19 cellular contexts compared by ENCODE assay signal in genomic region chr9:135506327-135507103, GRCh38. TPM values are rescaled to one million over a fixed set of nuclear protein-coding genes. Genes with fewer than 3 reads are reported as not detected.
A peak's percentile ranks its signal among the peaks of the same experiment; 100 is the strongest.
DNase-seq lines count a peak whose midpoint lies in the region; ATAC-seq, FAIRE-seq and TF ChIP-seq lines count a peak whose summit lies in the region.
"Had no signal": no experiment of that assay in that cellular context is flagged by ENCODE, and none has a peak within 500 bp of the region (broad histone marks: within the 10 kb centered on the region; RNA-seq: fewer than 3 reads in every experiment).

No MANE protein-coding gene starts in this region.

- no peak for TF ChIP-seq EP300 in H1 (IDR thresholded peaks at IDR 0.05; ENCODE audit: borderline replicate concordance in 1 of 2, low read depth in 2 of 2, low read length in 2 of 2)

- H3K9me3 ChIP-seq in PC-3 (ENCODE audit: low read length) (no peaks in the 10 kb centered on the region), H1 (ENCODE audit: insufficient read depth in 2 of 2, low read depth in 1 of 2, low read length in 1 of 2) (no peaks in the 10 kb centered on the region)
- H3K9me3 ChIP-seq: transverse colon had no signal

- peak overlapping the region; percentile 23 for H4K8ac ChIP-seq in H1 (ENCODE audit: extremely low read depth, insufficient read depth, low read length)

- H3K14ac ChIP-seq in H1 (ENCODE audit: insufficient read length), result no peak overlapping the region

- no peak overlapping the region for H3K56ac ChIP-seq in H1 (replicated peaks; ENCODE audit: insufficient read length, low read depth, low read length)

- no peak overlapping the region for H3K4me3 ChIP-seq in PC-3 (ENCODE audit: low read length)
- H3K4me3 ChIP-seq in H1 (ENCODE audit: extremely low read depth in 1 of 4, insufficient read depth in 2 of 4, low read depth in 3 of 4, low read length in 4 of 4), result no peak overlapping the region
- H3K4me3 ChIP-seq: heart right ventricle, transverse colon had no signal

- H4K91ac ChIP-seq in H1 (replicated peaks; ENCODE audit: insufficient read length, low read length), result no peak overlapping the region

- H3K4me1 ChIP-seq in PC-3 (ENCODE audit: insufficient read depth, low read length), result peaks cover 9% of the 10 kb centered on the region
- peaks cover 0 to 11% (median 3%) of the 10 kb centered on the region in 4 experiments; a peak in 5 of 7 replicates for H3K4me1 ChIP-seq in H1 (replicated peaks in 1 of 4; ENCODE audit: control insufficient read depth in 3 of 4, insufficient read depth in 4 of 4, low read length in 3 of 4)

- H3K79me2 ChIP-seq in PC-3 (ENCODE audit: low read length) (peaks cover 12% of the 10 kb centered on the region), H1 (ENCODE audit: control insufficient read depth in 1 of 2, insufficient read depth in 2 of 2, low read length in 2 of 2) (peaks cover 0 to 8% of the 10 kb centered on the region in 2 experiments; a peak in 2 of 4 replicates)

- H2AFZ ChIP-seq in PC-3 (ENCODE audit: low read length), result no peak overlapping the region
- no peak overlapping the region for H2AFZ ChIP-seq in H1 (ENCODE audit: low read length)

- no peak overlapping the region for H3K4ac ChIP-seq in H1 (replicated peaks; ENCODE audit: insufficient read length, low read depth, low read length)

- intact Hi-C loops in PC-3 (cut with micrococcal nuclease), result no loop called here

- no peak overlapping the region for H2BK15ac ChIP-seq in H1 (ENCODE audit: low read length)

- no peak overlapping the region for H3K18ac ChIP-seq in H1 (ENCODE audit: extremely low read depth, low read length)

- peaks cover 6% of the 10 kb centered on the region; the same call in 1 of the 2 replicates for H3K36me3 ChIP-seq in PC-3 (ENCODE audit: low read depth, low read length)
- H3K36me3 ChIP-seq in H1 (ENCODE audit: control insufficient read depth in 2 of 4, insufficient read depth in 4 of 4, low read length in 3 of 4), result peaks cover 8 to 30% (median 20%) of the 10 kb centered on the region in 4 experiments; a peak in 7 of 8 replicates

- H3K9ac ChIP-seq in PC-3 (ENCODE audit: low read length), result no peak overlapping the region
- H3K9ac ChIP-seq in H1 (replicated peaks in 1 of 4; ENCODE audit: extremely low read depth in 1 of 4, low read depth in 3 of 4, low read length in 3 of 4), result no peak overlapping the region

- DNase-seq in HCEC 1CT (peak; percentile 12), PC-3 (no peak), H1 (ENCODE audit: low read depth in 1 of 2, low spot score in 2 of 2) (peak in 1 of 2 experiments; percentile 58), nephron progenitor cell (peak; percentile 55), NOMO-1 treated with DMSO at 0.1 percent for 48 hours (lab: John Stamatoyannopoulos, UW; ENCODE audit: unreplicated experiment) (no peak), NCI-H748 treated with DMSO at 0.1 percent for 48 hours (lab: John Stamatoyannopoulos, UW) (no peak), GM12892 (ENCODE audit: insufficient read length) (no peak)
- DNase-seq: activated CD4-positive, alpha-beta T cell treated with anti-CD3 and anti-CD28 coated beads for 36 hours; activated T-cell treated with anti-CD3 and anti-CD28 coated beads for 4 hours; C1 segment of cervical spinal cord; DMS79 treated with DMSO at 0.1 percent for 48 hours; naive B cell; NCI-H2107; stimulated activated CD4-positive, alpha-beta T cell treated with anti-CD3 and anti-CD28 coated beads, Interleukin-2, amount 100 ng/mL, for 48 hours; T-cell; transverse colon had no signal

- 0 out of 2 replicates have a peak, but pooled peaks cover 2% of the 10 kb centered on the region for H3K79me1 ChIP-seq in H1 (ENCODE audit: low read depth, low read length)

- H2AK5ac ChIP-seq in H1 (ENCODE audit: low read depth, low read length), result no peak overlapping the region

- H3K23me2 ChIP-seq in H1 (ENCODE audit: low read depth, low read length), result no peaks in the 10 kb centered on the region; the same call in 1 of the 2 replicates

- H2BK120ac ChIP-seq in H1 (replicated peaks; ENCODE audit: low read depth, low read length), result no peak overlapping the region

- peaks cover 51% of the 10 kb centered on the region for H3K4me1 Mint-ChIP-seq in nephron progenitor cell

- WGBS in H1 (ENCODE audit: extremely low coverage in 1 of 2, insufficient coverage in 1 of 2, insufficient read length in 1 of 2, insufficient replicate concordance in 2 of 2, low coverage in 1 of 2, low lambda C conversion rate in 2 of 2, missing lambda C conversion rate in 1 of 2), 2 experiments, result 92% methylated on average over 8 of the region's 14 CpGs; no CpG with 5 or more reads in 1 of the 2 experiments

- H3K27me3 Mint-ChIP-seq in nephron progenitor cell (ENCODE audit: low read depth, poor library complexity), result peaks cover 3% of the 10 kb centered on the region
- H3K27me3 Mint-ChIP-seq: activated CD4-positive, alpha-beta T cell treated with anti-CD3 and anti-CD28 coated beads for 36 hours had no signal

- H3K27ac Mint-ChIP-seq in nephron progenitor cell, result peak overlapping the region; percentile 39
- H3K27ac Mint-ChIP-seq: activated CD4-positive, alpha-beta T cell treated with anti-CD3 and anti-CD28 coated beads for 36 hours; naive B cell; T-cell had no signal

- H3K36me3 Mint-ChIP-seq in nephron progenitor cell (ENCODE audit: low read depth), result peaks cover 32% of the 10 kb centered on the region

- no peaks in the 10 kb centered on the region for H3K27me3 ChIP-seq in PC-3 (ENCODE audit: low read length)
- H3K27me3 ChIP-seq in H1 (replicated peaks in 1 of 4; ENCODE audit: control insufficient read depth in 3 of 4, extremely low read depth in 1 of 4, insufficient read depth in 3 of 4, low read length in 3 of 4), result no peaks in the 10 kb centered on the region
- H3K27me3 ChIP-seq: heart right ventricle, transverse colon had no signal

- H3F3A ChIP-seq in PC-3 (ENCODE audit: low read length, unreplicated experiment), result no peaks in the 10 kb centered on the region

- 0 out of 2 replicates have a peak overlapping the region, but pooled peaks have one; percentile 52 for H2BK5ac ChIP-seq in H1 (ENCODE audit: low read depth, low read length)

- no peak overlapping the region for H3K27ac ChIP-seq in PC-3 (ENCODE audit: low read length)
- no peak overlapping the region; the same call in 1 of the 2 replicates for H3K27ac ChIP-seq in H1 (ENCODE audit: low read depth, low read length)
- H3K27ac ChIP-seq: heart right ventricle, transverse colon had no signal

- ATAC-seq in PC-3, result peak; percentile 12; the same call in 1 of the 2 replicates
- no peak for ATAC-seq in GM18511 (IDR thresholded peaks at IDR 0.05; ENCODE audit: unreplicated experiment)
- ATAC-seq: activated CD4-positive, alpha-beta T cell treated with anti-CD3 and anti-CD28 coated beads for 36 hours; T-cell had no signal

- no peak overlapping the region for H3K4me3 Mint-ChIP-seq in nephron progenitor cell
- H3K4me3 Mint-ChIP-seq: activated CD4-positive, alpha-beta T cell treated with anti-CD3 and anti-CD28 coated beads for 36 hours; naive B cell; T-cell had no signal

- H3K9me2 ChIP-seq in PC-3 (replicated peaks; ENCODE audit: low read length), result no peaks in the 10 kb centered on the region

- H2BK20ac ChIP-seq in H1 (ENCODE audit: low read length), result no peak overlapping the region

- H3K9me3 Mint-ChIP-seq in nephron progenitor cell, result peaks cover 29% of the 10 kb centered on the region

- BruUV-seq in PC-3 (replicated peaks; lab: Mats Ljungman, UMichigan), result no TSS peak

- TF ChIP-seq RAD21 in H1 (IDR thresholded peaks at IDR 0.05 in 1 of 2, conservative IDR thresholded peaks at IDR 0.05 in 1 of 2; ENCODE audit: low read depth in 2 of 2, low read length in 2 of 2), result no peak

- FAIRE-seq in H1 (lab: Jason Lieb, UNC), result no peak
- no peak for FAIRE-seq in GM12892 (lab: Jason Lieb, UNC)

- no peak overlapping the region for H3K23ac ChIP-seq in H1 (ENCODE audit: insufficient read length)

- TF ChIP-seq POLR2A in H1 (IDR thresholded peaks at IDR 0.05; ENCODE audit: control extremely low read depth in 1 of 2, low read depth in 2 of 2, low read length in 2 of 2), result no peak
- TF ChIP-seq POLR2A in GM12892 (IDR thresholded peaks at IDR 0.05; ENCODE audit: low read depth, low read length), result no peak

- TF ChIP-seq CTCF in PC-3 (conservative IDR thresholded peaks at IDR 0.05; ENCODE audit: low read depth, low read length) (no peak), H1 (IDR thresholded peaks at IDR 0.05; ENCODE audit: control extremely low read depth in 1 of 3, insufficient read depth in 1 of 3, low read depth in 1 of 3, low read length in 3 of 3) (no peak), nephron progenitor cell (IDR thresholded peaks at IDR 0.05) (no peak)

- CTCF ChIA-PET in PC-3 (lab: Charles Lee) (no interaction called here), H1 (lab: Charles Lee; ENCODE audit: partially characterized antibody) (interaction anchor here (1.2 to 2.2 kb wide), 10 partner anchors 11 to 432 kb away, joined by 3 to 14 read pairs (median 4); no protein-coding TSS in a partner anchor)

- H2BK12ac ChIP-seq in H1 (ENCODE audit: low read depth, low read length), result no peak overlapping the region

- no peak overlapping the region for H4K5ac ChIP-seq in H1 (ENCODE audit: insufficient read length, low read depth, low read length)

- POLR2A ChIA-PET in PC-3 (lab: Charles Lee; ENCODE audit: unreplicated experiment), result no interaction called here
- POLR2A ChIA-PET in H1 (lab: Charles Lee; ENCODE audit: partially characterized antibody), result interaction anchor here (0.6 to 2.8 kb wide), 6 partner anchors 20 to 176 kb away, joined by 3 to 10 read pairs (median 3); no protein-coding TSS in a partner anchor

- no peaks in the 10 kb centered on the region for H4K20me1 ChIP-seq in PC-3 (ENCODE audit: low read length)
- H4K20me1 ChIP-seq in H1 (replicated peaks in 1 of 2; ENCODE audit: control insufficient read depth in 1 of 2, insufficient read depth in 2 of 2, low read length in 2 of 2), result peaks cover 15 to 18% of the 10 kb centered on the region in 2 experiments

- H3K4me2 ChIP-seq in PC-3 (ENCODE audit: low read length) (no peak overlapping the region), H1 (ENCODE audit: insufficient read depth in 1 of 2, low read depth in 2 of 2, low read length in 2 of 2) (no peak overlapping the region)

RNA-seq across cellular contexts. Expression of gene MRPS2, which starts 6.0 kb away (rescaled TPM):
- 62.4 and 73.4 TPM in 2 replicates for total RNA-seq in PC-3 (2014; rRNA removed)
- total RNA-seq in H1 (2021; fragmentation: NEBNext Ultra II Directional; extraction: Animal tissue kit (Norgen Biotek cat#: 25700)), result 78.6 and 78.8 TPM in 2 replicates
- 476 and 530 TPM in 2 replicates for polyA plus RNA-seq in H1 (2011; rRNA removed)
- 259 TPM for polyA plus RNA-seq in H1 (2011; cell fraction: cytosol; rRNA removed)
- 320 TPM for polyA plus RNA-seq in H1 (2011; cell fraction: nucleus; rRNA removed)
- polyA plus RNA-seq in H1 (2012, experiment 1 of 2), result 55.2 to 114 TPM (median 111 TPM) in 4 replicates
- polyA plus RNA-seq in H1 (2012, experiment 2 of 2), result 122 TPM
- 112 TPM for polyA plus RNA-seq in H1 (2013, experiment 1 of 2)
- 119 TPM for polyA plus RNA-seq in H1 (2013, experiment 2 of 2)
- polyA minus RNA-seq in H1 (2011; rRNA and poly(A)+ RNA removed), result 161 and 164 TPM in 2 replicates
- polyA minus RNA-seq in H1 (2011; cell fraction: cytosol; rRNA and poly(A)+ RNA removed), result 116 TPM
- polyA minus RNA-seq in H1 (2011; cell fraction: nucleus; rRNA and poly(A)+ RNA removed), result 86.0 TPM
- polyA plus RNA-seq in GM12892 (2012; ENCODE audit: missing spikeins), result 27.2 TPM

RNA-seq across cellular contexts. Expression of gene LCN1, which starts 14.7 kb away (rescaled TPM):
- not detected in 2 replicates for total RNA-seq in PC-3 (2014; rRNA removed)
- total RNA-seq in H1 (2021; fragmentation: NEBNext Ultra II Directional; extraction: Animal tissue kit (Norgen Biotek cat#: 25700)), result not detected in 2 replicates
- not detected in 2 replicates for polyA plus RNA-seq in H1 (2011; rRNA removed)
- polyA plus RNA-seq in H1 (2011; cell fraction: cytosol; rRNA removed), result not detected
- not detected for polyA plus RNA-seq in H1 (2011; cell fraction: nucleus; rRNA removed)
- 0.24 TPM in 1 of 4 replicates, not detected in the others for polyA plus RNA-seq in H1 (2012, experiment 1 of 2)
- not detected for polyA plus RNA-seq in H1 (2012, experiment 2 of 2)
- polyA plus RNA-seq in H1 (2013, experiment 1 of 2), result 0.20 TPM
- not detected for polyA plus RNA-seq in H1 (2013, experiment 2 of 2)
- polyA minus RNA-seq in H1 (2011; rRNA and poly(A)+ RNA removed), result not detected in 2 replicates
- polyA minus RNA-seq in H1 (2011; cell fraction: cytosol; rRNA and poly(A)+ RNA removed), result not detected
- polyA minus RNA-seq in H1 (2011; cell fraction: nucleus; rRNA and poly(A)+ RNA removed), result not detected
- polyA plus RNA-seq in GM12892 (2012; ENCODE audit: missing spikeins), result not detected
- total RNA-seq: activated CD4-positive, alpha-beta T cell treated with anti-CD3 and anti-CD28 coated beads for 36 hours; cerebellum; T-cell; transverse colon had no signal

RNA-seq across cellular contexts. Expression of gene PPP1R26, which starts 26.9 kb away (rescaled TPM):
- total RNA-seq in PC-3 (2014; rRNA removed), result 22.6 and 30.6 TPM in 2 replicates
- total RNA-seq in H1 (2021; fragmentation: NEBNext Ultra II Directional; extraction: Animal tissue kit (Norgen Biotek cat#: 25700)), result 32.7 and 35.9 TPM in 2 replicates
- polyA plus RNA-seq in H1 (2011; rRNA removed), result 9.8 and 17.4 TPM in 2 replicates
- 18.3 TPM for polyA plus RNA-seq in H1 (2011; cell fraction: cytosol; rRNA removed)
- 33.1 TPM for polyA plus RNA-seq in H1 (2011; cell fraction: nucleus; rRNA removed)
- polyA plus RNA-seq in H1 (2012, experiment 1 of 2), result 15.6 to 25.7 TPM (median 25.0 TPM) in 4 replicates
- 13.2 TPM for polyA plus RNA-seq in H1 (2012, experiment 2 of 2)
- 15.4 TPM for polyA plus RNA-seq in H1 (2013, experiment 1 of 2)
- polyA plus RNA-seq in H1 (2013, experiment 2 of 2), result 14.5 TPM
- 8.9 and 10.6 TPM in 2 replicates for polyA minus RNA-seq in H1 (2011; rRNA and poly(A)+ RNA removed)
- 23.6 TPM for polyA minus RNA-seq in H1 (2011; cell fraction: cytosol; rRNA and poly(A)+ RNA removed)
- 12.8 TPM for polyA minus RNA-seq in H1 (2011; cell fraction: nucleus; rRNA and poly(A)+ RNA removed)
- polyA plus RNA-seq in GM12892 (2012; ENCODE audit: missing spikeins), result not detected

RNA-seq across cellular contexts. Expression of gene OBP2A, which starts 39.4 kb away (rescaled TPM):
- total RNA-seq in PC-3 (2014; rRNA removed), result not detected in 2 replicates
- total RNA-seq in H1 (2021; fragmentation: NEBNext Ultra II Directional; extraction: Animal tissue kit (Norgen Biotek cat#: 25700)), result not detected in 2 replicates
- polyA plus RNA-seq in H1 (2011; rRNA removed), result not detected in 2 replicates
- not detected for polyA plus RNA-seq in H1 (2011; cell fraction: cytosol; rRNA removed)
- not detected for polyA plus RNA-seq in H1 (2011; cell fraction: nucleus; rRNA removed)
- not detected in 4 replicates for polyA plus RNA-seq in H1 (2012, experiment 1 of 2)
- not detected for polyA plus RNA-seq in H1 (2012, experiment 2 of 2)
- polyA plus RNA-seq in H1 (2013, experiment 1 of 2), result not detected
- polyA plus RNA-seq in H1 (2013, experiment 2 of 2), result not detected
- not detected in 2 replicates for polyA minus RNA-seq in H1 (2011; rRNA and poly(A)+ RNA removed)
- polyA minus RNA-seq in H1 (2011; cell fraction: cytosol; rRNA and poly(A)+ RNA removed), result not detected
- not detected for polyA minus RNA-seq in H1 (2011; cell fraction: nucleus; rRNA and poly(A)+ RNA removed)
- polyA plus RNA-seq in GM12892 (2012; ENCODE audit: missing spikeins), result not detected
- total RNA-seq: activated CD4-positive, alpha-beta T cell treated with anti-CD3 and anti-CD28 coated beads for 36 hours; cerebellum; heart right ventricle; T-cell; transverse colon had no signal
- polyA plus RNA-seq: heart right ventricle had no signal

RNA-seq across cellular contexts. Expression of gene PAEP, which starts 55.0 kb away (rescaled TPM):
- total RNA-seq in PC-3 (2014; rRNA removed), result not detected in 2 replicates
- not detected in 2 replicates for total RNA-seq in H1 (2021; fragmentation: NEBNext Ultra II Directional; extraction: Animal tissue kit (Norgen Biotek cat#: 25700))
- 0.19 TPM in 1 of 2 replicates, not detected in the other for polyA plus RNA-seq in H1 (2011; rRNA removed)
- polyA plus RNA-seq in H1 (2011; cell fraction: cytosol; rRNA removed), result not detected
- not detected for polyA plus RNA-seq in H1 (2011; cell fraction: nucleus; rRNA removed)
- not detected in 4 replicates for polyA plus RNA-seq in H1 (2012, experiment 1 of 2)
- polyA plus RNA-seq in H1 (2012, experiment 2 of 2), result not detected
- not detected for polyA plus RNA-seq in H1 (2013, experiment 1 of 2)
- polyA plus RNA-seq in H1 (2013, experiment 2 of 2), result 0.13 TPM
- not detected in 2 replicates for polyA minus RNA-seq in H1 (2011; rRNA and poly(A)+ RNA removed)
- not detected for polyA minus RNA-seq in H1 (2011; cell fraction: cytosol; rRNA and poly(A)+ RNA removed)
- not detected for polyA minus RNA-seq in H1 (2011; cell fraction: nucleus; rRNA and poly(A)+ RNA removed)
- not detected for polyA plus RNA-seq in GM12892 (2012; ENCODE audit: missing spikeins)
- total RNA-seq: activated CD4-positive, alpha-beta T cell treated with anti-CD3 and anti-CD28 coated beads for 36 hours; cerebellum; heart right ventricle; T-cell; transverse colon had no signal
- polyA plus RNA-seq: heart right ventricle had no signal

Comparison
In these comparisons a context has a peak if more than half of its experiments do, and no peak if none do; other contexts are left out.
1. DNase-seq: peak in HCEC 1CT (single experiment) and nephron progenitor cell (single experiment); none in PC-3 (single experiment), NOMO-1 treated with DMSO at 0.1 percent for 48 hours (single experiment), NCI-H748 treated with DMSO at 0.1 percent for 48 hours (single experiment) and GM12892 (single experiment).